8 cellular contexts compared by ENCODE assay signal in the genomic region with DNA sequence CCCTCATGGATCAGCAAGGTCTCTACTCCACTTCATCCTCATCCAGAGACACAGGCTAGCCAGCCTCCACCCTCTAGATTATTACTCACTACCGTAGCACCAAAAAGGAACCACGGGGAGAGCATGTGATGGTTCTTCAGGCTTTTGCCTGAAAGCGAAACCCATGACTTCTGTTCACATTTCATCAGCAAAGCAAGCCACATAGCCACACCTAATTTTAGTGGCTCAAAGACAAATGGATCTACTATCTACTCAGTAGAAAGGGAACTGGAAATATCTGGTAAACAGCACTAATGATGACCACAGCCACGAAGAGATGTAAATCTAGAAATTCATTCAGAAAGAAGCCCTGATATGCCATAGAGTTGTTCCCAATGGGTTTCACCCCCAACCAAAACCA. TPM values are rescaled to one million over a fixed set of nuclear protein-coding genes. Genes with fewer than 3 reads are reported as not detected.
DNase-seq lines count a peak whose midpoint lies in the region; ATAC-seq and TF ChIP-seq lines count a peak whose summit lies in the region.

No MANE protein-coding gene starts in this region.

- no peak for TF ChIP-seq CTCF in CD4-positive, alpha-beta T cell (IDR thresholded peaks at IDR 0.05)
- TF ChIP-seq CTCF in transverse colon (IDR thresholded peaks at IDR 0.05) (no peak), nephron progenitor cell (IDR thresholded peaks at IDR 0.05) (no peak)

- H3K27ac Mint-ChIP-seq in CD4-positive, alpha-beta T cell, result peak overlapping the region; percentile 91
- peak overlapping the region; percentile 91 for H3K27ac Mint-ChIP-seq in activated CD4-positive, alpha-beta T cell treated with anti-CD3 and anti-CD28 coated beads, Interleukin-2, amount 10 ng/mL, durations not matched to agents 24 days and 14 days
- H3K27ac Mint-ChIP-seq in nephron progenitor cell, result no peak overlapping the region

- POLR2A ChIA-PET in CD4-positive, alpha-beta T cell (lab: Charles Lee), result interaction anchor here (1.0 to 6.1 kb wide), 6 partner anchors 17 to 213 kb away, joined by 3 to 155 read pairs (median 33); a partner anchor contains a TSS

- H3K36me3 ChIP-seq in transverse colon, result no peaks in the 10 kb centered on the region

- ATAC-seq in CD4-positive, alpha-beta T cell (ENCODE audit: poor library complexity), result peak; percentile 43
- peak; percentile 63 for ATAC-seq in GM21367 (IDR thresholded peaks at IDR 0.05; ENCODE audit: unreplicated experiment)
- peak; percentile 45 for ATAC-seq in HG03558 (IDR thresholded peaks at IDR 0.05; ENCODE audit: extremely low read depth, unreplicated experiment)

- TF ChIP-seq POLR2A in transverse colon (IDR thresholded peaks at IDR 0.05), result no peak

- no peaks in the 10 kb centered on the region for H3K27me3 ChIP-seq in CD4-positive, alpha-beta T cell (ENCODE audit: control insufficient read depth, insufficient read depth, low read length)
- no peaks in the 10 kb centered on the region for H3K27me3 ChIP-seq in transverse colon

- H3K4me1 ChIP-seq in transverse colon, result peaks cover 28 to 67% (median 45%) of the 10 kb centered on the region in 4 donors

- TF ChIP-seq EP300 in transverse colon (IDR thresholded peaks at IDR 0.05; ENCODE audit: low read depth), result no peak

- no peaks in the 10 kb centered on the region for H3K27me3 Mint-ChIP-seq in CD4-positive, alpha-beta T cell
- H3K27me3 Mint-ChIP-seq in activated CD4-positive, alpha-beta T cell treated with anti-CD3 and anti-CD28 coated beads, Interleukin-2, amount 10 ng/mL, durations not matched to agents 24 days and 14 days, result no peaks in the 10 kb centered on the region
- peaks cover 9% of the 10 kb centered on the region for H3K27me3 Mint-ChIP-seq in nephron progenitor cell (ENCODE audit: low read depth, poor library complexity)

- H3K4me3 Mint-ChIP-seq in CD4-positive, alpha-beta T cell, result peak overlapping the region; percentile 64
- H3K4me3 Mint-ChIP-seq in activated CD4-positive, alpha-beta T cell treated with anti-CD3 and anti-CD28 coated beads, Interleukin-2, amount 10 ng/mL, durations not matched to agents 24 days and 14 days, result peak overlapping the region; percentile 57
- no peak overlapping the region for H3K4me3 Mint-ChIP-seq in nephron progenitor cell

- peak overlapping the region; percentile 26 for H3K27ac ChIP-seq in CD4-positive, alpha-beta T cell (ENCODE audit: low read depth, low read length)
- peak overlapping the region in 3 of 4 donors; percentile 28 to 59 (median 47) for H3K27ac ChIP-seq in transverse colon

- H3K9me3 Mint-ChIP-seq in CD4-positive, alpha-beta T cell, result no peaks in the 10 kb centered on the region
- H3K9me3 Mint-ChIP-seq in activated CD4-positive, alpha-beta T cell treated with anti-CD3 and anti-CD28 coated beads, Interleukin-2, amount 10 ng/mL, durations not matched to agents 24 days and 14 days, result peaks cover 12% of the 10 kb centered on the region
- no peaks in the 10 kb centered on the region for H3K9me3 Mint-ChIP-seq in nephron progenitor cell

- in situ Hi-C loops in transverse colon (cut with MboI; ENCODE audit: low pct_ligation_motif_present in 1 of 4, low pct_unique_long_range_greater_than_20kb in 1 of 4, low sequenced_read_pairs in 3 of 4), result no loop called here

- H3K4me3 ChIP-seq in transverse colon, result no peak overlapping the region

- no peaks in the 10 kb centered on the region for H3K9me3 ChIP-seq in CD4-positive, alpha-beta T cell (ENCODE audit: control insufficient read depth, low read length)
- no peaks in the 10 kb centered on the region for H3K9me3 ChIP-seq in transverse colon

- CTCF ChIA-PET in CD4-positive, alpha-beta T cell (lab: Charles Lee), result interaction anchor here (1.0 to 6.1 kb wide), 3 partner anchors 17 to 203 kb away, joined by 3 to 26 read pairs (median 5); no protein-coding TSS in a partner anchor

- 41 to 44% methylated on average over 4 of the region's 4 CpGs for WGBS in transverse colon (ENCODE audit: low coverage in 1 of 2), 2 donors

- peaks cover 77% of the 10 kb centered on the region for H3K4me1 Mint-ChIP-seq in CD4-positive, alpha-beta T cell (ENCODE audit: low read depth)
- H3K4me1 Mint-ChIP-seq in activated CD4-positive, alpha-beta T cell treated with anti-CD3 and anti-CD28 coated beads, Interleukin-2, amount 10 ng/mL, durations not matched to agents 24 days and 14 days, result peaks cover 79% of the 10 kb centered on the region
- peaks cover 48% of the 10 kb centered on the region for H3K4me1 Mint-ChIP-seq in nephron progenitor cell

- DNase-seq in CD4-positive, alpha-beta T cell, result peak in 6 of 10 experiments; percentile 33 to 58 (median 42)
- peak; percentile 92 for DNase-seq in activated CD4-positive, alpha-beta T cell treated with anti-CD3 and anti-CD28 coated beads, Interleukin-2, amount 10 ng/mL, durations not matched to agents 24 days and 14 days
- DNase-seq in foreskin melanocyte (peak; percentile 98), transverse colon (peak; percentile 68), NCI-H2107 (lab: John Stamatoyannopoulos, UW) (no peak), nephron progenitor cell (no peak)

- H3K36me3 Mint-ChIP-seq in CD4-positive, alpha-beta T cell (ENCODE audit: low read depth), result peaks cover 4% of the 10 kb centered on the region
- H3K36me3 Mint-ChIP-seq in activated CD4-positive, alpha-beta T cell treated with anti-CD3 and anti-CD28 coated beads, Interleukin-2, amount 10 ng/mL, durations not matched to agents 24 days and 14 days (ENCODE audit: low read depth), result peaks cover 10% of the 10 kb centered on the region
- no peaks in the 10 kb centered on the region for H3K36me3 Mint-ChIP-seq in nephron progenitor cell (ENCODE audit: low read depth)

- intact Hi-C loops in CD4-positive, alpha-beta T cell (cut with DNase I, micrococcal nuclease), result loop anchor here (1.0 to 5.0 kb wide), 4 partner anchors 31 to 198 kb away; a partner anchor contains a TSS
- intact Hi-C loops in activated CD4-positive, alpha-beta T cell treated with anti-CD3 and anti-CD28 coated beads, Interleukin-2, amount 10 ng/mL, durations not matched to agents 24 days and 14 days (cut with micrococcal nuclease), result loop anchor here (1.0 to 5.0 kb wide), 7 partner anchors 18 to 247 kb away; a partner anchor contains a TSS
- intact Hi-C loops in transverse colon (cut with DNase I; ENCODE audit: low total_unique reads), result no loop called here

RNA-seq across cellular contexts. Expression of a gene that starts 51.4 kb away (rescaled TPM):
- total RNA-seq in CD4-positive, alpha-beta T cell, result 10 to 100 TPM; 30.4 to 32.4 TPM
- 13.9 and 14.3 TPM in 2 replicates for total RNA-seq in activated CD4-positive, alpha-beta T cell treated with anti-CD3 and anti-CD28 coated beads, Interleukin-2, amount 10 ng/mL, durations not matched to agents 24 days and 14 days
- total RNA-seq in transverse colon, result 10 to 100 TPM in 1 of 4 donors, 1 to 10 TPM in 3; 3.7 to 12.1 (median 5.9) TPM

Comparison
In these comparisons a context has a peak if more than half of its experiments do, and no peak if none do; other contexts are left out.
1. DNase-seq: peak in CD4-positive, alpha-beta T cell (6 of 10), activated CD4-positive, alpha-beta T cell treated with anti-CD3 and anti-CD28 coated beads, Interleukin-2, amount 10 ng/mL, durations not matched to agents 24 days and 14 days (single experiment), foreskin melanocyte (single experiment) and transverse colon (single experiment); none in NCI-H2107 (single experiment) and nephron progenitor cell (single experiment).
2. Peak in every context shown above with its lines, with median percentiles within 50 percentile points of each other: ATAC-seq.